1 cellular context compared by ENCODE assay signal in the genomic region with DNA sequence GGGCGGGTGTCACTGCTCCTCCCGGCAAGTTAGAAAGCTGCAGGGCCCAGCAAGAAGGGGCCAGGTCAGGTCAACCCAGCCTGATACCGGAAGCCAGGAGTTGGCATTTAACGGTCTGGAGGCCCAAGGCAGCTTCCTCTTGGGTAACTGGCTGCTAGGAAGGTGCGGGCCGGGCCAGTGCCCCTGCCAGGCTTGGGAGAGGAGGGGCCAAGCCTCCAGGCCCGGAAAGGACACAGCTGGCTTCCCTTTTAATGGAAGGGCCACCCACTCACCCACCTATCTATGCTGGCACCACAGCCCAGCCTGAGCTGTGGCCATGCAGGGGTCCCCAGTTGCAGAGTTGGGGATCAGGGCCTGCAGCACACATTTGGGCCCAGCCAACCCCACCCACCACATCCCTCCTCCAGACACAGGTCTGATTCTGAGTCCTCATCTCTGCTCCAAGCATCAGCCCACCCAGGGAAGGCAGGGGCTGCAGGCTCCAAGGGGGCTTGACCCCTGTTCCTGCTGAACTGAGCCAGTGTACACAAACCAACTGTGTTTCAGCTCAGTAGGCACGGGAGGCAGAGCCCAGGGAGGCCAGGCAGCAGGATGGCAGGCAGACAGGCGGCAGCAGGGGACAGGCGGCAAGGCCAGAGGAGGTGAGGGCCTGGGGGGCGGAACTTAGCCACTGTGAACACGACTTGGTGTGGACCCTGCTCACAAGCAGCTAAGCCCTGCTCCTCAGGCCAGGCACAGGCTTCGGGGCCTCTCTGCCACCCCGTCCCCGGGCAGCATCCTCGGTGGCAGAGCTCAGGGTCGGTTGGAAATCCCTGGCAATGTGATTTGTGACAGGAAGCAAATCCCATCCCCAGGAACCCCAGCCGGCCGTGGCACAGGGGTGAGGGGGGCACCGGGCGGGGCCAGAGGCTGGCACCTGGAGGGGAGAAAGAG.
TF ChIP-seq lines count a peak whose summit lies in the region.

No MANE protein-coding gene starts in this region.

TF ChIP-seq in GM23338, 12 proteins besides CTCF, POLR2A, EP300 and RAD21 (continued from another document):
- no peak for TF ChIP-seq ETS1 (IDR thresholded peaks at IDR 0.05)
